Comparison of ENCODE assay signal across 27 cellular contexts in genomic region chr11:108852701-108853100, GRCh38.
A peak's percentile ranks its signal among the peaks of the same experiment; 100 is the strongest.
DNase-seq lines count a peak whose midpoint lies in the region; ATAC-seq and TF ChIP-seq lines count a peak whose summit lies in the region.
"Had no signal": no experiment of that assay in that cellular context is flagged by ENCODE, and none has a peak within 500 bp of the region (broad histone marks: within the 10 kb centered on the region; RNA-seq: fewer than 3 reads in every experiment).

No MANE protein-coding gene starts in this region.

- no peaks in the 10 kb centered on the region for H3K27me3 ChIP-seq in esophagus squamous epithelium
- H3K27me3 ChIP-seq: body of pancreas, gastroesophageal sphincter, upper lobe of left lung had no signal

- H3K36me3 ChIP-seq in SK-N-MC (ENCODE audit: insufficient read depth, low read length) (peaks cover 3% of the 10 kb centered on the region; the same call in 1 of the 2 replicates), esophagus squamous epithelium (no peaks in the 10 kb centered on the region)
- H3K36me3 ChIP-seq: gastroesophageal sphincter, lower lobe of right lung, upper lobe of left lung had no signal

- no peak for TF ChIP-seq CTCF in fibroblast of the aortic adventitia (IDR thresholded peaks at IDR 0.05; ENCODE audit: insufficient read depth, low read length)
- no peak for TF ChIP-seq CTCF in esophagus squamous epithelium (IDR thresholded peaks at IDR 0.05)

- H3K4me3 ChIP-seq in SK-N-MC (0 out of 2 replicates have a peak overlapping the region, but pooled peaks have one; percentile 17), fibroblast of the aortic adventitia (ENCODE audit: low read depth, low read length) (no peak overlapping the region), esophagus squamous epithelium (no peak overlapping the region)
- H3K4me3 ChIP-seq: body of pancreas, gastroesophageal sphincter, lower lobe of right lung, PC-9, upper lobe of left lung had no signal

- 76 to 79% methylated on average over 1 of the region's 1 CpG for WGBS in esophagus squamous epithelium, 2 donors

- intact Hi-C loops in esophagus squamous epithelium (cut with DNase I), result no loop called here

- peak overlapping the region; percentile 38 for H3K27ac Mint-ChIP-seq in activated naive CD8-positive, alpha-beta T cell
- H3K27ac Mint-ChIP-seq in activated naive CD8-positive, alpha-beta T cell treated with anti-CD3 and anti-CD28 coated beads for 36 hours, result no peak overlapping the region
- H3K27ac Mint-ChIP-seq: activated CD4-positive, alpha-beta T cell treated with anti-CD3 and anti-CD28 coated beads, Interleukin-2, amount 10 ng/mL, durations not matched to agents 24 days and 14 days; nephron progenitor cell had no signal

- H3K9me3 Mint-ChIP-seq in activated naive CD8-positive, alpha-beta T cell (ENCODE audit: low read depth), result no peaks in the 10 kb centered on the region
- H3K9me3 Mint-ChIP-seq in activated naive CD8-positive, alpha-beta T cell treated with anti-CD3 and anti-CD28 coated beads for 36 hours, result no peaks in the 10 kb centered on the region
- H3K9me3 Mint-ChIP-seq: activated CD4-positive, alpha-beta T cell treated with anti-CD3 and anti-CD28 coated beads, Interleukin-2, amount 10 ng/mL, durations not matched to agents 24 days and 14 days; activated T-cell treated with anti-CD3 and anti-CD28 coated beads, Interleukin-2, amount 50 U/mL, for 4 hours; nephron progenitor cell had no signal

- peak overlapping the region; percentile 85; the same call in 1 of the 2 replicates for H3K27ac ChIP-seq in SK-N-MC
- no peak overlapping the region for H3K27ac ChIP-seq in esophagus squamous epithelium
- H3K27ac ChIP-seq: body of pancreas, gastroesophageal sphincter, lower lobe of right lung, PC-9, upper lobe of left lung had no signal

- H3K36me3 Mint-ChIP-seq in activated naive CD8-positive, alpha-beta T cell, result peaks cover 11% of the 10 kb centered on the region
- peaks cover 30% of the 10 kb centered on the region for H3K36me3 Mint-ChIP-seq in activated naive CD8-positive, alpha-beta T cell treated with anti-CD3 and anti-CD28 coated beads for 36 hours

- no peak overlapping the region for H3K9ac ChIP-seq in SK-N-MC (ENCODE audit: insufficient read length)
- H3K9ac ChIP-seq: SK-N-SH had no signal

- H3K4me1 ChIP-seq in esophagus squamous epithelium, result peaks cover 0 to 32% (median 9%) of the 10 kb centered on the region in 3 donors
- H3K4me1 ChIP-seq: lower lobe of right lung had no signal

- no peak for ATAC-seq in esophagus mucosa
- no peak for ATAC-seq in GM21737 (IDR thresholded peaks at IDR 0.05; ENCODE audit: unreplicated experiment)
- ATAC-seq: activated T-cell treated with anti-CD3 and anti-CD28 coated beads, Interleukin-2, amount 50 U/mL, for 4 hours; body of pancreas; gastroesophageal sphincter; lower lobe of right lung had no signal

- TF ChIP-seq POLR2A in esophagus squamous epithelium (IDR thresholded peaks at IDR 0.05), result no peak

- DNase-seq in activated naive CD8-positive, alpha-beta T cell treated with anti-CD3 and anti-CD28 coated beads for 36 hours, result no peak
- DNase-seq in SK-N-MC (ENCODE audit: low read depth, low spot score), result no peak
- DNase-seq in fibroblast of the aortic adventitia (ENCODE audit: low read depth), result peak; percentile 56
- no peak for DNase-seq in esophagus squamous epithelium (lab: John Stamatoyannopoulos, UW)
- no peak for DNase-seq in stimulated activated naive CD4-positive, alpha-beta T cell treated with Interleukin-2 at 50 U/mL for 16 hours (lab: John Stamatoyannopoulos, UW)
- DNase-seq: activated CD4-positive, alpha-beta T cell treated with anti-CD3 and anti-CD28 coated beads, Interleukin-2, amount 10 ng/mL, durations not matched to agents 24 days and 14 days; activated gamma-delta T cell treated with Interleukin-2 at 50 U/mL for 16 hours; activated T-cell treated with anti-CD3 and anti-CD28 coated beads, Interleukin-2, amount 50 U/mL, for 4 hours; body of pancreas; cerebellar nuclear complex; KG1; kidney glomerular epithelial cell; lower lobe of right lung; NCI-H2029 treated with DMSO at 0.1 percent for 48 hours; NCI-H524 treated with DMSO at 0.1 percent for 48 hours; nephron progenitor cell; NK-92 treated with Interleukin-12 subunit alpha and Interleukin-12 subunit beta, amount 100 ng/mL, for 24 hours; PC-9; SK-N-SH; stimulated activated CD4-positive, alpha-beta T cell treated with anti-CD3 and anti-CD28 coated beads, Interleukin-15, amount 100 ng/mL, for 24 hours; stimulated activated CD4-positive, alpha-beta T cell treated with anti-CD3 and anti-CD28 coated beads, Interleukin-4, amount 100 ng/mL, for 4 hours; substantia nigra; upper lobe of left lung had no signal

- peak overlapping the region; percentile 5 for H3K4me3 Mint-ChIP-seq in activated naive CD8-positive, alpha-beta T cell
- no peak overlapping the region for H3K4me3 Mint-ChIP-seq in activated naive CD8-positive, alpha-beta T cell treated with anti-CD3 and anti-CD28 coated beads for 36 hours
- H3K4me3 Mint-ChIP-seq: activated T-cell treated with anti-CD3 and anti-CD28 coated beads, Interleukin-2, amount 50 U/mL, for 4 hours; nephron progenitor cell had no signal

- peaks cover 34% of the 10 kb centered on the region for H3K4me1 Mint-ChIP-seq in activated naive CD8-positive, alpha-beta T cell (ENCODE audit: low read depth)
- peaks cover 33% of the 10 kb centered on the region for H3K4me1 Mint-ChIP-seq in activated naive CD8-positive, alpha-beta T cell treated with anti-CD3 and anti-CD28 coated beads for 36 hours

- H3K9me3 ChIP-seq in SK-N-MC (ENCODE audit: low read depth, low read length) (no peaks in the 10 kb centered on the region), esophagus squamous epithelium (no peaks in the 10 kb centered on the region)
- H3K9me3 ChIP-seq: body of pancreas, gastroesophageal sphincter, lower lobe of right lung, SK-N-SH, upper lobe of left lung had no signal

- no peaks in the 10 kb centered on the region for H3K27me3 Mint-ChIP-seq in activated naive CD8-positive, alpha-beta T cell
- H3K27me3 Mint-ChIP-seq in activated naive CD8-positive, alpha-beta T cell treated with anti-CD3 and anti-CD28 coated beads for 36 hours, result no peaks in the 10 kb centered on the region
- H3K27me3 Mint-ChIP-seq: activated CD4-positive, alpha-beta T cell treated with anti-CD3 and anti-CD28 coated beads, Interleukin-2, amount 10 ng/mL, durations not matched to agents 24 days and 14 days had no signal
